In the genomic region with DNA sequence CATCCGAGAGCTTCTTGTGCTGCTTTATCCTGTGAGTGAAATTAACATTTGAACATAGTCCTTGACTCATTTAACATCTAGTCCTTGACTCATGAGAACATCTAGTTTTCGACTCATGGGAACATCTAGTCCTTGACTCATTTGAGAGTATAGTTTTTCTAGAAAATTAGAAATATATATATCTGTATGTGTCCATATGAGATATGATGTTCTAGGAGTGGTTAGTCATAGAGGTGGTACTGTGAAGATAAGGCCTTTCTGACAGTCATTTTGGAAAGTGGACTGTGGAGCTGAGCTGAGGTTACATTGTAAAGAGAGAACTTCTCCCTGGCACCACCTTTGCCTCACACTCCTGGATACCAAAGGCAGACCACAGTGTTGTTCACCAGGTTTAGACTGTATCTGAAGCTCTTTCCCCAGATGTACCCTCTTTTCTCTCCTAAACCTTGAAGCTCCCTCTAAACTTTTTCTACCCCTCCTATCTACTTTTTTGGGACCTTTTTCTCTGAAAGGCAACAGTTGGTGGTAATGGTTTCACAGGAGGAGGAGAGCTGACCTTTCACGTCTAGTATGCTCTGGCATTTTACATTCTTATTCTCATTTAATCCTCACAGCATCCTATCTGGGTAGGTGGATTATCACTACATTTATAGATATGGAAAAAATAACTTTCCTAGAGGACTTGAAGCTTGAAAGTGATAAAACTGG, we compare ENCODE assay signal across 20 cellular contexts.
A peak's percentile ranks its signal among the peaks of the same experiment; 100 is the strongest.
DNase-seq lines count a peak whose midpoint lies in the region; ATAC-seq, FAIRE-seq and TF ChIP-seq lines count a peak whose summit lies in the region.
"Had no signal": no experiment of that assay in that cellular context is flagged by ENCODE, and none has a peak within 500 bp of the region (broad histone marks: within the 10 kb centered on the region; RNA-seq: fewer than 3 reads in every experiment).

No MANE protein-coding gene starts in this region.

- peak overlapping the region in 1 of 2 experiments; percentile 17; a peak in 2 of 4 replicates for H4K8ac ChIP-seq in IMR-90 (ENCODE audit: low read depth in 2 of 2, low read length in 2 of 2)

- FAIRE-seq in pancreas (lab: Jason Lieb, UNC) = no peak
- FAIRE-seq: A204.1, GM12892 had no signal

- CTCF ChIA-PET in IMR-90 (lab: Yijun Ruan, JAX) = no interaction called here

- H3K4ac ChIP-seq in IMR-90 (ENCODE audit: low read depth, low read length) = peak overlapping the region; percentile 11; the same call in 1 of the 2 replicates

- H3K36me3 ChIP-seq in IMR-90 (ENCODE audit: control insufficient read depth, insufficient read depth, low read length) (peaks cover 10% of the 10 kb centered on the region), gastrocnemius medialis (peaks cover 0 to 19% of the 10 kb centered on the region in 2 donors), colonic mucosa (no peaks in the 10 kb centered on the region), pancreas (peaks cover 0 to 5% (median 0%) of the 10 kb centered on the region in 3 donors)

- no peak overlapping the region for H2BK120ac ChIP-seq in IMR-90 (ENCODE audit: low read depth, low read length)

- ATAC-seq in IMR-90 (ENCODE audit: low read depth) (no peak), gastrocnemius medialis (no peak), GM21737 (IDR thresholded peaks at IDR 0.05; ENCODE audit: unreplicated experiment) (no peak), pancreas (no peak)

- H3K4me1 ChIP-seq in IMR-90 (ENCODE audit: control insufficient read depth, insufficient read depth, low read length) (peaks cover 13% of the 10 kb centered on the region), gastrocnemius medialis (peaks cover 40 to 66% of the 10 kb centered on the region in 2 donors), colonic mucosa (no peaks in the 10 kb centered on the region), pancreas (peaks cover 13 to 25% (median 17%) of the 10 kb centered on the region in 3 donors)

- H2BK15ac ChIP-seq in IMR-90 (ENCODE audit: low read depth, low read length) = peak overlapping the region; percentile 34; the same call in 1 of the 3 replicates

- H2BK20ac ChIP-seq in IMR-90 (ENCODE audit: low read depth, low read length) = peak overlapping the region; percentile 11; the same call in 1 of the 2 replicates

- no TSS peak for BruUV-seq in IMR-90 (replicated peaks; lab: Mats Ljungman, UMichigan)

- WGBS in IMR-90 (ENCODE audit: extremely low coverage in 2 of 2, insufficient read length in 1 of 2), 2 experiments = no CpG with 5 or more reads among the region's 3 CpGs
- WGBS in pancreas, 2 donors = 91 to 94% methylated on average over 3 of the region's 3 CpGs

- no peak overlapping the region for H2AK9ac ChIP-seq in IMR-90 (replicated peaks; ENCODE audit: low read depth, low read length, poor library complexity)

- no peak overlapping the region for H4K91ac ChIP-seq in IMR-90 (ENCODE audit: insufficient read depth, low read depth, low read length)

- H3K4me3 ChIP-seq in IMR-90 (ENCODE audit: insufficient read depth, low read depth, low read length) (no peak overlapping the region), gastrocnemius medialis (no peak overlapping the region), colonic mucosa (no peak overlapping the region), pancreas (no peak overlapping the region)
- H3K4me3 ChIP-seq: cardiac muscle cell, lower lobe of right lung, transverse colon had no signal

- no peak overlapping the region for H3K9ac ChIP-seq in IMR-90 (ENCODE audit: low read depth, low read length)
- no peak overlapping the region for H3K9ac ChIP-seq in colonic mucosa (ENCODE audit: low read depth in 2 of 2, low read length in 2 of 2)
- H3K9ac ChIP-seq: parathyroid adenoma had no signal

- H4K5ac ChIP-seq in IMR-90 (ENCODE audit: low read depth, low read length) = no peak overlapping the region; the same call in 1 of the 2 replicates

- TF ChIP-seq RAD21 in IMR-90 (IDR thresholded peaks at IDR 0.05; ENCODE audit: low read length) = no peak

- intact Hi-C loops in IMR-90 (cut with micrococcal nuclease) = loop anchor here (5.0 to 10.0 kb wide), 2 partner anchors 78 to 94 kb away; a partner anchor contains a TSS
- intact Hi-C loops in gastrocnemius medialis (cut with DNase I; ENCODE audit: low total_unique reads) = loop anchor here (5.0 kb wide), 1 partner anchor 97 kb away; a partner anchor contains a TSS
- intact Hi-C loops in colonic mucosa (cut with DNase I) = no loop called here
- intact Hi-C loops in pancreas (cut with DNase I) = no loop called here

- H3K56ac ChIP-seq in IMR-90 (ENCODE audit: extremely low read depth, insufficient read depth, low read length) = no peak overlapping the region

- peaks cover 25 to 36% of the 10 kb centered on the region in 2 experiments for H3K79me1 ChIP-seq in IMR-90 (ENCODE audit: low read depth in 1 of 2, low read length in 2 of 2)

- POLR2A ChIA-PET in IMR-90 (lab: Charles Lee; ENCODE audit: unreplicated experiment) = no interaction called here

- in situ Hi-C loops in IMR-90 (cut with MboI; ENCODE audit: low sequenced_read_pairs) (no loop called here), gastrocnemius medialis (cut with MboI; ENCODE audit: low sequenced_read_pairs in 4 of 4) (no loop called here)

- dilution Hi-C loops in IMR-90 (cut with HindIII; ENCODE audit: low sequenced_read_pairs, unreplicated experiment) = no loop called here

- no peak overlapping the region for H2BK5ac ChIP-seq in IMR-90 (ENCODE audit: low read depth, low read length, poor library complexity, severe bottlenecking)

- no peak for TF ChIP-seq CTCF in IMR-90 (conservative IDR thresholded peaks at IDR 0.05; ENCODE audit: low read depth, low read length)
- no peak for TF ChIP-seq CTCF in gastrocnemius medialis (IDR thresholded peaks at IDR 0.05 in 4 of 5, conservative IDR thresholded peaks at IDR 0.05 in 1 of 5)
- no peak for TF ChIP-seq CTCF in colonic mucosa (IDR thresholded peaks at IDR 0.05)
- TF ChIP-seq CTCF in pancreas (IDR thresholded peaks at IDR 0.05) = no peak

- H3K27me3 ChIP-seq in IMR-90 (ENCODE audit: control insufficient read depth, insufficient read depth, low read length) = no peaks in the 10 kb centered on the region
- H3K27me3 ChIP-seq in gastrocnemius medialis = no peaks in the 10 kb centered on the region
- no peaks in the 10 kb centered on the region for H3K27me3 ChIP-seq in colonic mucosa
- H3K27me3 ChIP-seq in pancreas = no peaks in the 10 kb centered on the region
- H3K27me3 ChIP-seq: cardiac muscle cell, transverse colon had no signal

- peaks cover 12% of the 10 kb centered on the region for H3K9me1 ChIP-seq in IMR-90 (ENCODE audit: insufficient read depth, low read length)

- H3K9me3 ChIP-seq in IMR-90 (ENCODE audit: control insufficient read depth, insufficient read depth, low read length) = no peaks in the 10 kb centered on the region
- no peaks in the 10 kb centered on the region for H3K9me3 ChIP-seq in gastrocnemius medialis
- no peaks in the 10 kb centered on the region for H3K9me3 ChIP-seq in colonic mucosa
- H3K9me3 ChIP-seq in pancreas = no peaks in the 10 kb centered on the region
- H3K9me3 ChIP-seq: lower lobe of right lung, transverse colon had no signal

- DNase-seq in activated CD4-positive, alpha-beta T cell treated with anti-CD3 and anti-CD28 coated beads for 48 hours = peak; percentile 12
- DNase-seq in activated CD4-positive, alpha-beta T cell treated with anti-CD3 and anti-CD28 coated beads for 1 hour = no peak
- peak; percentile 60 for DNase-seq in IMR-90
- DNase-seq in amniotic epithelial cell (ENCODE audit: low read depth) = peak; percentile 77
- no peak for DNase-seq in gastrocnemius medialis
- DNase-seq in colonic mucosa = no peak
- DNase-seq in pancreas = no peak
- DNase-seq: activated CD4-positive, alpha-beta T cell treated with anti-CD3 and anti-CD28 coated beads for 4 hours; islet precursor cell; lower lobe of right lung; NCI-H1092 treated with DMSO at 0.1 percent for 48 hours; NCI-H69; SHP77 treated with DMSO at 0.1 percent for 48 hours; transverse colon had no signal

- H3K18ac ChIP-seq in IMR-90 (ENCODE audit: low read depth, low read length) = peak overlapping the region; percentile 66

- no peak overlapping the region for H2AFZ ChIP-seq in IMR-90 (replicated peaks; ENCODE audit: low read length, poor library complexity)
- H2AFZ ChIP-seq: parathyroid adenoma had no signal

- H3K4me2 ChIP-seq in IMR-90 (ENCODE audit: low read depth, low read length) = no peak overlapping the region

- no peak overlapping the region; the same call in 1 of the 2 replicates for H2AK5ac ChIP-seq in IMR-90 (ENCODE audit: low read depth, low read length)

- TF ChIP-seq POLR2A in IMR-90 (IDR thresholded peaks at IDR 0.05; ENCODE audit: low read depth, low read length) (no peak), gastrocnemius medialis (IDR thresholded peaks at IDR 0.05) (no peak)

- H4K20me1 ChIP-seq in IMR-90 (ENCODE audit: insufficient read depth, low read length) = no peaks in the 10 kb centered on the region

- 0 out of 2 replicates have a peak overlapping the region, but pooled peaks have one; percentile 17 for H3K14ac ChIP-seq in IMR-90 (replicated peaks; ENCODE audit: low read depth, low read length)

- H3K27ac ChIP-seq in IMR-90 (ENCODE audit: insufficient read depth, low read length) (no peak overlapping the region), gastrocnemius medialis (peak overlapping the region; percentile 13 to 71 (median 44)), colonic mucosa (no peak overlapping the region), pancreas (no peak overlapping the region)
- H3K27ac ChIP-seq: C4-2B, cardiac muscle cell, lower lobe of right lung, parathyroid adenoma, transverse colon had no signal

- H3K23ac ChIP-seq in IMR-90 (ENCODE audit: low read depth, low read length) = peak overlapping the region; percentile 53

TF ChIP-seq in IMR-90, 13 proteins besides CTCF, POLR2A, EP300 and RAD21:
- TF ChIP-seq, protein P1, sequence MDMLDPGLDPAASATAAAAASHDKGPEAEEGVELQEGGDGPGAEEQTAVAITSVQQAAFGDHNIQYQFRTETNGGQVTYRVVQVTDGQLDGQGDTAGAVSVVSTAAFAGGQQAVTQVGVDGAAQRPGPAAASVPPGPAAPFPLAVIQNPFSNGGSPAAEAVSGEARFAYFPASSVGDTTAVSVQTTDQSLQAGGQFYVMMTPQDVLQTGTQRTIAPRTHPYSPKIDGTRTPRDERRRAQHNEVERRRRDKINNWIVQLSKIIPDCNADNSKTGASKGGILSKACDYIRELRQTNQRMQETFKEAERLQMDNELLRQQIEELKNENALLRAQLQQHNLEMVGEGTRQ (IDR thresholded peaks at IDR 0.05; ENCODE audit: low read depth, low read length) = no peak
- TF ChIP-seq RCOR1 (IDR thresholded peaks at IDR 0.05; ENCODE audit: insufficient replicate concordance, low read length) (no peak), FOS (IDR thresholded peaks at IDR 0.05; ENCODE audit: low read depth, low read length) (no peak)

Comparison
In these comparisons a context has a peak if more than half of its experiments do, and no peak if none do; other contexts are left out.
1. DNase-seq: peak in activated CD4-positive, alpha-beta T cell treated with anti-CD3 and anti-CD28 coated beads for 48 hours (single experiment), IMR-90 (single experiment) and amniotic epithelial cell (single experiment); none in activated CD4-positive, alpha-beta T cell treated with anti-CD3 and anti-CD28 coated beads for 1 hour (single experiment), gastrocnemius medialis (0 of 2), colonic mucosa (single experiment) and pancreas (0 of 6).
2. H3K27ac ChIP-seq: peak in gastrocnemius medialis (4 of 4); none in IMR-90 (single experiment), colonic mucosa (single experiment) and pancreas (0 of 4).
3. intact Hi-C loops: an anchor here in IMR-90 (5.0 to 10.0 kb wide) and gastrocnemius medialis (5.0 kb wide); none called in colonic mucosa and pancreas.